ENCODE assay signal across 7 cellular contexts in genomic region chr11:74534634-74535275, GRCh38. TPM values are rescaled to one million over a fixed set of nuclear protein-coding genes. Genes with fewer than 3 reads are reported as not detected.
DNase-seq lines count a peak whose midpoint lies in the region; FAIRE-seq and TF ChIP-seq lines count a peak whose summit lies in the region.
"Not testable (repeated sequence)": the region's sequence is repeated elsewhere in the genome, so short reads cannot be mapped to it uniquely, and the experiment has no call there.

No MANE protein-coding gene starts in this region.

- CTCF ChIA-PET in Caco-2 (lab: Charles Lee), result interaction anchor here (1.2 kb wide), 1 partner anchor 41 kb away, joined by 3 read pairs; the partner anchor contains the start of gene LIPT2
- CTCF ChIA-PET in H1 (lab: Charles Lee; ENCODE audit: partially characterized antibody), result interaction anchor here (0.7 to 3.1 kb wide), 3 partner anchors 36 to 168 kb away, joined by 3 to 8 read pairs (median 3); no protein-coding TSS in a partner anchor

- not testable (repeated sequence) for H3K4me3 ChIP-seq in Caco-2 (ENCODE audit: low read depth, low read length); NB4 (ENCODE audit: low read depth, low read length); H1 (ENCODE audit: extremely low read depth in 1 of 4, insufficient read depth in 2 of 4, low read depth in 3 of 4, low read length in 4 of 4); mesendoderm (ENCODE audit: low read length)

- POLR2A ChIA-PET in Caco-2 (lab: Charles Lee), result interaction anchor here (1.6 kb wide), 1 partner anchor 41 kb away, joined by 6 read pairs; the partner anchor contains the start of gene LIPT2
- POLR2A ChIA-PET in H1 (lab: Charles Lee; ENCODE audit: partially characterized antibody), result not testable (repeated sequence)

- H3K27me3 ChIP-seq in Caco-2 (replicated peaks; ENCODE audit: control insufficient read depth, insufficient read depth, low read length); H1 (replicated peaks in 1 of 4; ENCODE audit: control insufficient read depth in 3 of 4, extremely low read depth in 1 of 4, insufficient read depth in 3 of 4, low read length in 3 of 4); mesendoderm (ENCODE audit: insufficient read depth, low read length, poor library complexity): not testable (repeated sequence)

- not testable (repeated sequence) for H2BK12ac ChIP-seq in H1 (ENCODE audit: low read depth, low read length)

- not testable (repeated sequence) for H2BK20ac ChIP-seq in H1 (ENCODE audit: low read length)

- not testable (repeated sequence) for H3K27me3 Mint-ChIP-seq in Caco-2 (ENCODE audit: insufficient read depth, unreplicated experiment); progenitor cell of endocrine pancreas

- not testable (repeated sequence) for H3K79me2 ChIP-seq in H1 (ENCODE audit: control insufficient read depth in 1 of 2, insufficient read depth in 2 of 2, low read length in 2 of 2); mesendoderm (ENCODE audit: control insufficient read depth, insufficient read depth, low read length)

- H3K18ac ChIP-seq in H1 (ENCODE audit: extremely low read depth, low read length); mesendoderm (ENCODE audit: low read length): not testable (repeated sequence)

- H3K4ac ChIP-seq in H1 (replicated peaks; ENCODE audit: insufficient read length, low read depth, low read length); mesendoderm (ENCODE audit: low read depth, low read length): not testable (repeated sequence)

- H4K91ac ChIP-seq in H1 (replicated peaks; ENCODE audit: insufficient read length, low read length), result not testable (repeated sequence)

- H3K9me3 Mint-ChIP-seq in Caco-2 (ENCODE audit: unreplicated experiment) (peaks cover 30% of the 10 kb centered on the region), progenitor cell of endocrine pancreas (ENCODE audit: low read depth) (peaks cover 15% of the 10 kb centered on the region)

- not testable (repeated sequence) for H3K27ac ChIP-seq in H1 (ENCODE audit: low read depth, low read length); mesendoderm (ENCODE audit: low read depth, low read length)

- H3K9ac ChIP-seq in H1 (replicated peaks in 1 of 4; ENCODE audit: extremely low read depth in 1 of 4, low read depth in 3 of 4, low read length in 3 of 4); mesendoderm (ENCODE audit: low read length): not testable (repeated sequence)

- H3K27ac Mint-ChIP-seq in Caco-2 (ENCODE audit: unreplicated experiment) (peak overlapping the region; percentile 82), progenitor cell of endocrine pancreas (peak overlapping the region; percentile 97)

- H3K79me1 ChIP-seq in H1 (ENCODE audit: low read depth, low read length); mesendoderm (ENCODE audit: low read length): not testable (repeated sequence)

- H3K4me3 Mint-ChIP-seq in Caco-2 (ENCODE audit: unreplicated experiment), result peak overlapping the region; percentile 19
- peak overlapping the region; percentile 19 for H3K4me3 Mint-ChIP-seq in progenitor cell of endocrine pancreas (ENCODE audit: low read depth)

- H3K56ac ChIP-seq in H1 (replicated peaks; ENCODE audit: insufficient read length, low read depth, low read length), result not testable (repeated sequence)
- H3K56ac ChIP-seq in mesendoderm (ENCODE audit: low read length), result peak overlapping the region; percentile 50

- not testable (repeated sequence) for H3K23ac ChIP-seq in H1 (ENCODE audit: insufficient read length); mesendoderm (ENCODE audit: low read length)

- not testable (repeated sequence) for H3K14ac ChIP-seq in H1 (ENCODE audit: insufficient read length)

- H3K9me3 ChIP-seq in Caco-2, result peaks cover 12% of the 10 kb centered on the region
- not testable (repeated sequence) for H3K9me3 ChIP-seq in H1 (ENCODE audit: insufficient read depth in 2 of 2, low read depth in 1 of 2, low read length in 1 of 2)

- not testable (repeated sequence) for H2BK120ac ChIP-seq in H1 (replicated peaks; ENCODE audit: low read depth, low read length); mesendoderm (ENCODE audit: low read depth, low read length)

- H3K36me3 Mint-ChIP-seq in Caco-2 (ENCODE audit: insufficient read depth, unreplicated experiment); progenitor cell of endocrine pancreas (ENCODE audit: insufficient read depth): not testable (repeated sequence)

- DNase-seq in Caco-2 (peak in 1 of 2 experiments; percentile 56), HT-29 (ENCODE audit: low spot score) (peak; percentile 65), NB4 (ENCODE audit: low read depth) (peak; percentile 55), SKM-1 treated with dmso at 0.1 percent for 144 hours (lab: John Stamatoyannopoulos, UW; ENCODE audit: unreplicated experiment) (peak; percentile 11)
- DNase-seq in H1 (ENCODE audit: low read depth in 1 of 2, low spot score in 2 of 2); mesendoderm; progenitor cell of endocrine pancreas (ENCODE audit: low spot score, unreplicated experiment): not testable (repeated sequence)

- peaks cover 25% of the 10 kb centered on the region for H3K4me1 ChIP-seq in Caco-2
- H3K4me1 ChIP-seq in H1 (replicated peaks in 1 of 4; ENCODE audit: control insufficient read depth in 3 of 4, insufficient read depth in 4 of 4, low read length in 3 of 4); mesendoderm (ENCODE audit: control insufficient read depth, low read depth, low read length): not testable (repeated sequence)

- not testable (repeated sequence) for H4K8ac ChIP-seq in H1 (ENCODE audit: extremely low read depth, insufficient read depth, low read length); mesendoderm (ENCODE audit: low read depth, low read length)

- not testable (repeated sequence) for H3K23me2 ChIP-seq in H1 (ENCODE audit: low read depth, low read length)

- 0 out of 2 replicates have a peak overlapping the region, but pooled peaks have one; percentile 49 for H2AFZ ChIP-seq in H1 (ENCODE audit: low read length)

- TF ChIP-seq EP300 in H1 (IDR thresholded peaks at IDR 0.05; ENCODE audit: borderline replicate concordance in 1 of 2, low read depth in 2 of 2, low read length in 2 of 2), result not testable (repeated sequence)

- WGBS in H1 (ENCODE audit: extremely low coverage in 1 of 2, insufficient coverage in 1 of 2, insufficient read length in 1 of 2, insufficient replicate concordance in 2 of 2, low coverage in 1 of 2, low lambda C conversion rate in 2 of 2, missing lambda C conversion rate in 1 of 2), 2 experiments, result 88% methylated on average over 15 of the region's 16 CpGs; no CpG with 5 or more reads in 1 of the 2 experiments
- no CpG with 5 or more reads among the region's 16 CpGs for WGBS in mesendoderm (ENCODE audit: extremely low coverage, insufficient coverage, low lambda C conversion rate)

- not testable (repeated sequence) for TF ChIP-seq CTCF in Caco-2 (IDR thresholded peaks at IDR 0.05; ENCODE audit: insufficient read depth in 1 of 2, low read depth in 1 of 2, low read length in 1 of 2, severe bottlenecking in 1 of 2, unreplicated experiment in 1 of 2); NB4 (IDR thresholded peaks at IDR 0.05; ENCODE audit: low read depth, low read length); H1 (IDR thresholded peaks at IDR 0.05; ENCODE audit: control extremely low read depth in 1 of 3, insufficient read depth in 1 of 3, low read depth in 1 of 3, low read length in 3 of 3); progenitor cell of endocrine pancreas (IDR thresholded peaks at IDR 0.05; ENCODE audit: unreplicated experiment)

- not testable (repeated sequence) for H3K36me3 ChIP-seq in Caco-2 (ENCODE audit: control insufficient read depth, insufficient read depth, low read length); H1 (ENCODE audit: control insufficient read depth in 2 of 4, insufficient read depth in 4 of 4, low read length in 3 of 4); mesendoderm (ENCODE audit: control insufficient read depth, insufficient read depth, low read length)

- intact Hi-C loops in Caco-2 (cut with micrococcal nuclease; ENCODE audit: unreplicated experiment), result not testable (repeated sequence)

- H2AK5ac ChIP-seq in H1 (ENCODE audit: low read depth, low read length); mesendoderm (ENCODE audit: low read length): not testable (repeated sequence)

- not testable (repeated sequence) for BruUV-seq in Caco-2 (replicated peaks; lab: Mats Ljungman, UMichigan)

- not testable (repeated sequence) for H4K5ac ChIP-seq in H1 (ENCODE audit: insufficient read length, low read depth, low read length); mesendoderm (ENCODE audit: low read length)

- H2BK15ac ChIP-seq in H1 (ENCODE audit: low read length); mesendoderm (replicated peaks; ENCODE audit: low read depth): not testable (repeated sequence)

- H3K4me2 ChIP-seq in H1 (ENCODE audit: insufficient read depth in 1 of 2, low read depth in 2 of 2, low read length in 2 of 2); mesendoderm (ENCODE audit: low read length): not testable (repeated sequence)

- peaks cover 32% of the 10 kb centered on the region for H3K4me1 Mint-ChIP-seq in Caco-2 (ENCODE audit: low read depth, unreplicated experiment)
- H3K4me1 Mint-ChIP-seq in progenitor cell of endocrine pancreas (ENCODE audit: low read depth), result peaks cover 32% of the 10 kb centered on the region

- not testable (repeated sequence) for TF ChIP-seq POLR2A in NB4 (IDR thresholded peaks at IDR 0.05; ENCODE audit: extremely low read depth, insufficient read length); H1 (IDR thresholded peaks at IDR 0.05; ENCODE audit: control extremely low read depth in 1 of 2, low read depth in 2 of 2, low read length in 2 of 2)

- H2BK5ac ChIP-seq in H1 (ENCODE audit: low read depth, low read length); mesendoderm (ENCODE audit: low read length): not testable (repeated sequence)

- FAIRE-seq in H1 (lab: Jason Lieb, UNC), result not testable (repeated sequence)

- TF ChIP-seq RAD21 in H1 (IDR thresholded peaks at IDR 0.05 in 1 of 2, conservative IDR thresholded peaks at IDR 0.05 in 1 of 2; ENCODE audit: low read depth in 2 of 2, low read length in 2 of 2), result not testable (repeated sequence)

- not testable (repeated sequence) for H4K20me1 ChIP-seq in H1 (replicated peaks in 1 of 2; ENCODE audit: control insufficient read depth in 1 of 2, insufficient read depth in 2 of 2, low read length in 2 of 2)

RNA-seq across cellular contexts. Expression of gene LIPT2, which starts 41.2 kb away (rescaled TPM):
- total RNA-seq in Caco-2 (2022) (10.5 and 14.4 TPM in 2 replicates), progenitor cell of endocrine pancreas (8.8 and 9.1 TPM in 2 replicates)
- 27.2 and 29.1 TPM in 2 replicates for total RNA-seq in HT-29 (2014; rRNA removed; shearing (Covaris generic))
- 6.4 and 7.7 TPM in 2 replicates for total RNA-seq in H1 (2021; fragmentation: NEBNext Ultra II Directional; extraction: Animal tissue kit (Norgen Biotek cat#: 25700))
- 16.4 and 16.7 TPM in 2 replicates for polyA plus RNA-seq in H1 (2011; rRNA removed)
- polyA plus RNA-seq in H1 (2011; cell fraction: cytosol; rRNA removed), result 15.4 TPM
- polyA plus RNA-seq in H1 (2011; cell fraction: nucleus; rRNA removed), result 11.5 TPM
- 4.9 to 6.9 TPM (median 5.9 TPM) in 4 replicates for polyA plus RNA-seq in H1 (2012, experiment 1 of 2)
- polyA plus RNA-seq in H1 (2012, experiment 2 of 2), result 7.6 TPM
- polyA plus RNA-seq in H1 (2013, experiment 1 of 2), result 7.0 TPM
- polyA plus RNA-seq in H1 (2013, experiment 2 of 2), result 7.0 TPM
- polyA minus RNA-seq in H1 (2011; rRNA and poly(A)+ RNA removed), result 10.8 and 17.9 TPM in 2 replicates
- 9.2 TPM for polyA minus RNA-seq in H1 (2011; cell fraction: cytosol; rRNA and poly(A)+ RNA removed)
- 14.3 TPM for polyA minus RNA-seq in H1 (2011; cell fraction: nucleus; rRNA and poly(A)+ RNA removed)
- 8.3 TPM for polyA plus RNA-seq in mesendoderm (2013, experiment 1 of 2)
- 9.1 TPM for polyA plus RNA-seq in mesendoderm (2013, experiment 2 of 2)

RNA-seq across cellular contexts. Expression of gene POLD3, which starts 57.6 kb away (rescaled TPM):
- 45.8 and 49.7 TPM in 2 replicates for total RNA-seq in Caco-2 (2022)
- 17.8 and 18.4 TPM in 2 replicates for total RNA-seq in HT-29 (2014; rRNA removed; shearing (Covaris generic))
- total RNA-seq in H1 (2021; fragmentation: NEBNext Ultra II Directional; extraction: Animal tissue kit (Norgen Biotek cat#: 25700)), result 29.3 and 30.5 TPM in 2 replicates
- 10.1 and 18.1 TPM in 2 replicates for polyA plus RNA-seq in H1 (2011; rRNA removed)
- polyA plus RNA-seq in H1 (2011; cell fraction: cytosol; rRNA removed), result 17.7 TPM
- polyA plus RNA-seq in H1 (2011; cell fraction: nucleus; rRNA removed), result 24.2 TPM
- polyA plus RNA-seq in H1 (2012, experiment 1 of 2), result 18.1 to 23.5 TPM (median 20.9 TPM) in 4 replicates
- 2.9 TPM for polyA plus RNA-seq in H1 (2012, experiment 2 of 2)
- 22.9 TPM for polyA plus RNA-seq in H1 (2013, experiment 1 of 2)
- 20.5 TPM for polyA plus RNA-seq in H1 (2013, experiment 2 of 2)
- 51.1 and 81.0 TPM in 2 replicates for polyA minus RNA-seq in H1 (2011; rRNA and poly(A)+ RNA removed)
- 12.4 TPM for polyA minus RNA-seq in H1 (2011; cell fraction: cytosol; rRNA and poly(A)+ RNA removed)
- polyA minus RNA-seq in H1 (2011; cell fraction: nucleus; rRNA and poly(A)+ RNA removed), result 35.9 TPM
- polyA plus RNA-seq in mesendoderm (2013, experiment 1 of 2), result 25.4 TPM
- polyA plus RNA-seq in mesendoderm (2013, experiment 2 of 2), result 24.6 TPM
- 26.6 and 27.9 TPM in 2 replicates for total RNA-seq in progenitor cell of endocrine pancreas
